In the genomic region with DNA sequence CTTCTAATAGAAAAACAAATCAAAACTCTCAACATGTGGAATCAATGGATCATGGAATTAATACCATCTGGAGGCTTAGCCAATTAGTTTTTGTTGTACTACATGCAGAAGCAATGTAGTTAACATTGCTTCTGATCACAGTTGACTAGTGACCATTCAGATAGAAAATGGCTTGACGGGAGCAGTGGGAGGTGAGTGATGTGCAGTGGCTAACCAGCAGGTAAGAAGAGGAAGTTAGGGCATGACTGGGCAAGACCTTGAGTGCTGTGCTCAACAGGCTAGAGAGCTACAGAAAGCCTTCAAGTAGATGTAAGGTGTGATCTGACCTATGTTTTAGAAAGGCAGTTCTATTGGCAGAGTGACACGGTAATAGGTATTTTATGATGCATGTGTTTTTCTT, we compare ENCODE assay signal across 2 cellular contexts.
TF ChIP-seq lines count a peak whose summit lies in the region.

No MANE protein-coding gene starts in this region.

TF ChIP-seq in GM23338, 12 proteins besides CTCF, POLR2A, EP300 and RAD21:
- TF ChIP-seq NANOG (IDR thresholded peaks at IDR 0.05; ENCODE audit: borderline replicate concordance) (no peak), JUNB (IDR thresholded peaks at IDR 0.05; ENCODE audit: unreplicated experiment) (no peak), STAT1 (IDR thresholded peaks at IDR 0.05; ENCODE audit: unreplicated experiment) (no peak), EZH2 (IDR thresholded peaks at IDR 0.05; ENCODE audit: low read depth, unreplicated experiment) (no peak), CREB1 (CRISPR knock-in tag; IDR thresholded peaks at IDR 0.05; ENCODE audit: low read depth) (no peak)
- TF ChIP-seq, protein P1, sequence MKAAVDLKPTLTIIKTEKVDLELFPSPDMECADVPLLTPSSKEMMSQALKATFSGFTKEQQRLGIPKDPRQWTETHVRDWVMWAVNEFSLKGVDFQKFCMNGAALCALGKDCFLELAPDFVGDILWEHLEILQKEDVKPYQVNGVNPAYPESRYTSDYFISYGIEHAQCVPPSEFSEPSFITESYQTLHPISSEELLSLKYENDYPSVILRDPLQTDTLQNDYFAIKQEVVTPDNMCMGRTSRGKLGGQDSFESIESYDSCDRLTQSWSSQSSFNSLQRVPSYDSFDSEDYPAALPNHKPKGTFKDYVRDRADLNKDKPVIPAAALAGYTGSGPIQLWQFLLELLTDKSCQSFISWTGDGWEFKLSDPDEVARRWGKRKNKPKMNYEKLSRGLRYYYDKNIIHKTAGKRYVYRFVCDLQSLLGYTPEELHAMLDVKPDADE (IDR thresholded peaks at IDR 0.05): no peak
- TF ChIP-seq, protein P2, sequence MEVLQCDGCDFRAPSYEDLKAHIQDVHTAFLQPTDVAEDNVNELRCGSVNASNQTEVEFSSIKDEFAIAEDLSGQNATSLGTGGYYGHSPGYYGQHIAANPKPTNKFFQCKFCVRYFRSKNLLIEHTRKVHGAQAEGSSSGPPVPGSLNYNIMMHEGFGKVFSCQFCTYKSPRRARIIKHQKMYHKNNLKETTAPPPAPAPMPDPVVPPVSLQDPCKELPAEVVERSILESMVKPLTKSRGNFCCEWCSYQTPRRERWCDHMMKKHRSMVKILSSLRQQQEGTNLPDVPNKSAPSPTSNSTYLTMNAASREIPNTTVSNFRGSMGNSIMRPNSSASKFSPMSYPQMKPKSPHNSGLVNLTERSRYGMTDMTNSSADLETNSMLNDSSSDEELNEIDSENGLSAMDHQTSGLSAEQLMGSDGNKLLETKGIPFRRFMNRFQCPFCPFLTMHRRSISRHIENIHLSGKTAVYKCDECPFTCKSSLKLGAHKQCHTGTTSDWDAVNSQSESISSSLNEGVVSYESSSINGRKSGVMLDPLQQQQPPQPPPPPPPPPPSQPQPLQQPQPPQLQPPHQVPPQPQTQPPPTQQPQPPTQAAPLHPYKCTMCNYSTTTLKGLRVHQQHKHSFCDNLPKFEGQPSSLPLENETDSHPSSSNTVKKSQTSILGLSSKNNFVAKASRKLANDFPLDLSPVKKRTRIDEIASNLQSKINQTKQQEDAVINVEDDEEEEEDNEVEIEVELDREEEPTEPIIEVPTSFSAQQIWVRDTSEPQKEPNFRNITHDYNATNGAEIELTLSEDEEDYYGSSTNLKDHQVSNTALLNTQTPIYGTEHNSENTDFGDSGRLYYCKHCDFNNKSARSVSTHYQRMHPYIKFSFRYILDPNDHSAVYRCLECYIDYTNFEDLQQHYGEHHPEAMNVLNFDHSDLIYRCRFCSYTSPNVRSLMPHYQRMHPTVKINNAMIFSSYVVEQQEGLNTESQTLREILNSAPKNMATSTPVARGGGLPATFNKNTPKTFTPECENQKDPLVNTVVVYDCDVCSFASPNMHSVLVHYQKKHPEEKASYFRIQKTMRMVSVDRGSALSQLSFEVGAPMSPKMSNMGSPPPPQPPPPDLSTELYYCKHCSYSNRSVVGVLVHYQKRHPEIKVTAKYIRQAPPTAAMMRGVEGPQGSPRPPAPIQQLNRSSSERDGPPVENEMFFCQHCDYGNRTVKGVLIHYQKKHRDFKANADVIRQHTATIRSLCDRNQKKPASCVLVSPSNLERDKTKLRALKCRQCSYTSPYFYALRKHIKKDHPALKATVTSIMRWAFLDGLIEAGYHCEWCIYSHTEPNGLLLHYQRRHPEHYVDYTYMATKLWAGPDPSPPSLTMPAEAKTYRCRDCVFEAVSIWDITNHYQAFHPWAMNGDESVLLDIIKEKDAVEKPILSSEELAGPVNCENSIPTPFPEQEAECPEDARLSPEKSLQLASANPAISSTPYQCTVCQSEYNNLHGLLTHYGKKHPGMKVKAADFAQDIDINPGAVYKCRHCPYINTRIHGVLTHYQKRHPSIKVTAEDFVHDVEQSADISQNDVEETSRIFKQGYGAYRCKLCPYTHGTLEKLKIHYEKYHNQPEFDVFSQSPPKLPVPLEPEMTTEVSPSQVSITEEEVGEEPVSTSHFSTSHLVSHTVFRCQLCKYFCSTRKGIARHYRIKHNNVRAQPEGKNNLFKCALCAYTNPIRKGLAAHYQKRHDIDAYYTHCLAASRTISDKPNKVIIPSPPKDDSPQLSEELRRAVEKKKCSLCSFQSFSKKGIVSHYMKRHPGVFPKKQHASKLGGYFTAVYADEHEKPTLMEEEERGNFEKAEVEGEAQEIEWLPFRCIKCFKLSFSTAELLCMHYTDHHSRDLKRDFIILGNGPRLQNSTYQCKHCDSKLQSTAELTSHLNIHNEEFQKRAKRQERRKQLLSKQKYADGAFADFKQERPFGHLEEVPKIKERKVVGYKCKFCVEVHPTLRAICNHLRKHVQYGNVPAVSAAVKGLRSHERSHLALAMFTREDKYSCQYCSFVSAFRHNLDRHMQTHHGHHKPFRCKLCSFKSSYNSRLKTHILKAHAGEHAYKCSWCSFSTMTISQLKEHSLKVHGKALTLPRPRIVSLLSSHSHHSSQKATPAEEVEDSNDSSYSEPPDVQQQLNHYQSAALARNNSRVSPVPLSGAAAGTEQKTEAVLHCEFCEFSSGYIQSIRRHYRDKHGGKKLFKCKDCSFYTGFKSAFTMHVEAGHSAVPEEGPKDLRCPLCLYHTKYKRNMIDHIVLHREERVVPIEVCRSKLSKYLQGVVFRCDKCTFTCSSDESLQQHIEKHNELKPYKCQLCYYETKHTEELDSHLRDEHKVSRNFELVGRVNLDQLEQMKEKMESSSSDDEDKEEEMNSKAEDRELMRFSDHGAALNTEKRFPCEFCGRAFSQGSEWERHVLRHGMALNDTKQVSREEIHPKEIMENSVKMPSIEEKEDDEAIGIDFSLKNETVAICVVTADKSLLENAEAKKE (CRISPR knock-in tag; IDR thresholded peaks at IDR 0.05): no peak
- TF ChIP-seq, protein P3, sequence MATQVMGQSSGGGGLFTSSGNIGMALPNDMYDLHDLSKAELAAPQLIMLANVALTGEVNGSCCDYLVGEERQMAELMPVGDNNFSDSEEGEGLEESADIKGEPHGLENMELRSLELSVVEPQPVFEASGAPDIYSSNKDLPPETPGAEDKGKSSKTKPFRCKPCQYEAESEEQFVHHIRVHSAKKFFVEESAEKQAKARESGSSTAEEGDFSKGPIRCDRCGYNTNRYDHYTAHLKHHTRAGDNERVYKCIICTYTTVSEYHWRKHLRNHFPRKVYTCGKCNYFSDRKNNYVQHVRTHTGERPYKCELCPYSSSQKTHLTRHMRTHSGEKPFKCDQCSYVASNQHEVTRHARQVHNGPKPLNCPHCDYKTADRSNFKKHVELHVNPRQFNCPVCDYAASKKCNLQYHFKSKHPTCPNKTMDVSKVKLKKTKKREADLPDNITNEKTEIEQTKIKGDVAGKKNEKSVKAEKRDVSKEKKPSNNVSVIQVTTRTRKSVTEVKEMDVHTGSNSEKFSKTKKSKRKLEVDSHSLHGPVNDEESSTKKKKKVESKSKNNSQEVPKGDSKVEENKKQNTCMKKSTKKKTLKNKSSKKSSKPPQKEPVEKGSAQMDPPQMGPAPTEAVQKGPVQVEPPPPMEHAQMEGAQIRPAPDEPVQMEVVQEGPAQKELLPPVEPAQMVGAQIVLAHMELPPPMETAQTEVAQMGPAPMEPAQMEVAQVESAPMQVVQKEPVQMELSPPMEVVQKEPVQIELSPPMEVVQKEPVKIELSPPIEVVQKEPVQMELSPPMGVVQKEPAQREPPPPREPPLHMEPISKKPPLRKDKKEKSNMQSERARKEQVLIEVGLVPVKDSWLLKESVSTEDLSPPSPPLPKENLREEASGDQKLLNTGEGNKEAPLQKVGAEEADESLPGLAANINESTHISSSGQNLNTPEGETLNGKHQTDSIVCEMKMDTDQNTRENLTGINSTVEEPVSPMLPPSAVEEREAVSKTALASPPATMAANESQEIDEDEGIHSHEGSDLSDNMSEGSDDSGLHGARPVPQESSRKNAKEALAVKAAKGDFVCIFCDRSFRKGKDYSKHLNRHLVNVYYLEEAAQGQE (IDR thresholded peaks at IDR 0.05; ENCODE audit: unreplicated experiment): no peak
TF ChIP-seq in GM23338: peak in this region for 0.

TF ChIP-seq in WTC11, 78 proteins besides CTCF, POLR2A, EP300 and RAD21:
- TF ChIP-seq, protein P4, sequence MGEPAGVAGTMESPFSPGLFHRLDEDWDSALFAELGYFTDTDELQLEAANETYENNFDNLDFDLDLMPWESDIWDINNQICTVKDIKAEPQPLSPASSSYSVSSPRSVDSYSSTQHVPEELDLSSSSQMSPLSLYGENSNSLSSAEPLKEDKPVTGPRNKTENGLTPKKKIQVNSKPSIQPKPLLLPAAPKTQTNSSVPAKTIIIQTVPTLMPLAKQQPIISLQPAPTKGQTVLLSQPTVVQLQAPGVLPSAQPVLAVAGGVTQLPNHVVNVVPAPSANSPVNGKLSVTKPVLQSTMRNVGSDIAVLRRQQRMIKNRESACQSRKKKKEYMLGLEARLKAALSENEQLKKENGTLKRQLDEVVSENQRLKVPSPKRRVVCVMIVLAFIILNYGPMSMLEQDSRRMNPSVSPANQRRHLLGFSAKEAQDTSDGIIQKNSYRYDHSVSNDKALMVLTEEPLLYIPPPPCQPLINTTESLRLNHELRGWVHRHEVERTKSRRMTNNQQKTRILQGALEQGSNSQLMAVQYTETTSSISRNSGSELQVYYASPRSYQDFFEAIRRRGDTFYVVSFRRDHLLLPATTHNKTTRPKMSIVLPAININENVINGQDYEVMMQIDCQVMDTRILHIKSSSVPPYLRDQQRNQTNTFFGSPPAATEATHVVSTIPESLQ (CRISPR knock-in tag; IDR thresholded peaks at IDR 0.05): no peak
- peak; percentile 91 for TF ChIP-seq ZNF317 (CRISPR knock-in tag; IDR thresholded peaks at IDR 0.05; ENCODE audit: borderline replicate concordance, low read depth)
